In genomic region chr2:36597532-36598377, GRCh38 we compare ENCODE assay signal across 8 cellular contexts. TPM values are rescaled to one million over a fixed set of nuclear protein-coding genes. Genes with fewer than 3 reads are reported as not detected.
DNase-seq lines count a peak whose midpoint lies in the region; TF ChIP-seq lines count a peak whose summit lies in the region.

FEZ2 (minus strand) TSS chr2:36598168; CDS start chr2:36598142, 26 bp downstream.

- no peak for TF ChIP-seq CTCF in suprapubic skin (IDR thresholded peaks at IDR 0.05)

- H3K9ac ChIP-seq in ES-I3 (ENCODE audit: low read depth, low read length) (peak within 1 kb of the TSS; percentile 72), SK-N-MC (ENCODE audit: insufficient read length) (peak within 1 kb of the TSS; percentile 83)

- 0% methylated on average over 31 of the region's 81 CpGs for WGBS in suprapubic skin

- TF ChIP-seq EP300 in suprapubic skin (IDR thresholded peaks at IDR 0.05) = no peak

- H3K4me3 ChIP-seq in SK-N-MC (peak within 1 kb of the TSS; percentile 98), suprapubic skin (peak within 1 kb of the TSS; percentile 100)

- H3K27ac ChIP-seq in SK-N-MC (no peak within 1 kb of the TSS), suprapubic skin (peak within 1 kb of the TSS; percentile 97)

- H3K4me1 ChIP-seq in ES-I3 (ENCODE audit: insufficient read depth, low read length) (peaks cover 13% of the 10 kb centered on the region; the same call in 1 of the 2 replicates), suprapubic skin (peaks cover 25% of the 10 kb centered on the region)

- peak in 1 of 2 donors; percentile 33 for TF ChIP-seq POLR2A in suprapubic skin (IDR thresholded peaks at IDR 0.05)

- no peaks in the 10 kb centered on the region for H3K27me3 ChIP-seq in suprapubic skin

- DNase-seq in GOT3 (lab: John Stamatoyannopoulos, UW) (peak; percentile 28), Kasumi-1 (lab: John Stamatoyannopoulos, UW) (peak; percentile 62 to 70), SK-N-MC (ENCODE audit: low read depth, low spot score) (no peak), germinal center (ENCODE audit: low spot score) (peak; percentile 81), nucleus accumbens (lab: John Stamatoyannopoulos, UW) (peak in 54 of 56 donors; percentile 11 to 79 (median 61)), suprapubic skin (ENCODE audit: low spot score in 2 of 2) (peak; percentile 77 to 85)
- peak; percentile 71 for DNase-seq in activated naive CD4-positive, alpha-beta T cell treated with anti-CD3 and anti-CD28 coated beads, Interleukin-2, amount 50 U/mL, for 16 hours

- H3K36me3 ChIP-seq in ES-I3 (ENCODE audit: insufficient read depth, low read length) (no peaks in the 10 kb centered on the region), SK-N-MC (ENCODE audit: insufficient read depth, low read length) (peaks cover 15% of the 10 kb centered on the region), suprapubic skin (no peaks in the 10 kb centered on the region)

- no peaks in the 10 kb centered on the region for H3K9me3 ChIP-seq in ES-I3 (ENCODE audit: control insufficient read depth, insufficient read depth, low read length)
- H3K9me3 ChIP-seq in SK-N-MC (ENCODE audit: low read depth, low read length) = no peaks in the 10 kb centered on the region
- H3K9me3 ChIP-seq in suprapubic skin = no peaks in the 10 kb centered on the region

RNA-seq across cellular contexts. Expression of gene FEZ2, which starts in this region (rescaled TPM):
- total RNA-seq in suprapubic skin = 10 to 100 TPM; 15.2 to 25.1 (median 17.7) TPM
